ENCODE assay signal across 8 cellular contexts in genomic region chr6:5379647-5380242, GRCh38.
DNase-seq lines count a peak whose midpoint lies in the region; ATAC-seq, FAIRE-seq and TF ChIP-seq lines count a peak whose summit lies in the region.

No MANE protein-coding gene starts in this region.

- H3K9me3 ChIP-seq in kidney (ENCODE audit: control insufficient read depth in 1 of 2, low read length in 2 of 2), result no peaks in the 10 kb centered on the region

- no peak overlapping the region for H3K4me3 ChIP-seq in kidney (ENCODE audit: low read length in 2 of 2)

- TF ChIP-seq CTCF in VCaP (conservative IDR thresholded peaks at IDR 0.05) (peak; percentile 81), kidney (IDR thresholded peaks at IDR 0.05; ENCODE audit: borderline replicate concordance, extremely low read depth, insufficient read depth) (peak; percentile 35)

- DNase-seq in NOMO-1 (lab: John Stamatoyannopoulos, UW; ENCODE audit: unreplicated experiment in 2 of 2) (peak; percentile 25 to 34), NOMO-1 treated with dmso at 0.1 percent for 144 hours (lab: John Stamatoyannopoulos, UW; ENCODE audit: unreplicated experiment) (no peak), LHCN-M2 (ENCODE audit: low read depth) (peak; percentile 30), kidney (no peak), HK-2 (ENCODE audit: unreplicated experiment) (no peak), NCI-H1048 (lab: John Stamatoyannopoulos, UW) (no peak)

- H3K27ac ChIP-seq in VCaP (no peak overlapping the region), kidney (ENCODE audit: low read depth in 2 of 2, low read length in 2 of 2) (no peak overlapping the region)

- no peak for ATAC-seq in HG02623 (IDR thresholded peaks at IDR 0.05; ENCODE audit: unreplicated experiment)

- intact Hi-C loops in kidney (cut with DNase I), result no loop called here

- H3K9ac ChIP-seq in kidney (ENCODE audit: low read length in 2 of 2), result no peak overlapping the region

- H3K4me1 ChIP-seq in kidney (ENCODE audit: control insufficient read depth in 1 of 2, insufficient read depth in 1 of 2, low read depth in 1 of 2, low read length in 2 of 2), result no peaks in the 10 kb centered on the region

- no peaks in the 10 kb centered on the region for H3K36me3 ChIP-seq in kidney (ENCODE audit: control insufficient read depth in 1 of 2, insufficient read depth in 2 of 2, low read length in 2 of 2)

- FAIRE-seq in kidney (lab: Jason Lieb, UNC), result no peak

Comparison
In these comparisons a context has a peak if more than half of its experiments do, and no peak if none do; other contexts are left out.
1. DNase-seq: peak in NOMO-1 (2 of 2) and LHCN-M2 (single experiment); none in NOMO-1 treated with dmso at 0.1 percent for 144 hours (single experiment), kidney (single experiment), HK-2 (single experiment) and NCI-H1048 (single experiment).